In genomic region chr6:11755725-11756124, GRCh38 we compare ENCODE assay signal across 23 cellular contexts. TPM values are rescaled to one million over a fixed set of nuclear protein-coding genes. Genes with fewer than 3 reads are reported as not detected.
A peak's percentile ranks its signal among the peaks of the same experiment; 100 is the strongest.
DNase-seq lines count a peak whose midpoint lies in the region; ATAC-seq, FAIRE-seq and TF ChIP-seq lines count a peak whose summit lies in the region.
"Had no signal": no experiment of that assay in that cellular context is flagged by ENCODE, and none has a peak within 500 bp of the region (broad histone marks: within the 10 kb centered on the region; RNA-seq: fewer than 3 reads in every experiment).

No MANE protein-coding gene starts in this region.

- H3K36me3 Mint-ChIP-seq in GM23338 (ENCODE audit: low read depth) = no peaks in the 10 kb centered on the region
- H3K36me3 Mint-ChIP-seq: CD8-positive, alpha-beta T cell had no signal

- DNase-seq in GM23338 (ENCODE audit: low spot score) = no peak
- peak; percentile 29 for DNase-seq in fibroblast of gingiva (ENCODE audit: low read depth)
- DNase-seq in suprapubic skin (ENCODE audit: low spot score in 2 of 2) = no peak
- no peak for DNase-seq in small intestine
- no peak for DNase-seq in NCI-H1417 (lab: John Stamatoyannopoulos, UW)
- no peak for DNase-seq in OCI-M1 (lab: John Stamatoyannopoulos, UW)
- DNase-seq: CD8-positive, alpha-beta T cell; COR-L47; DMS153; DMS79 treated with DMSO at 0.1 percent for 48 hours; EL; GOT3; H9 had no signal

- H3K27ac Mint-ChIP-seq in GM23338 = no peak overlapping the region
- H3K27ac Mint-ChIP-seq: CD14-positive monocyte; CD8-positive, alpha-beta T cell; H9 had no signal

- no peaks in the 10 kb centered on the region for H3K4me1 ChIP-seq in GM23338 (ENCODE audit: insufficient read depth)
- peaks cover 0 to 4% of the 10 kb centered on the region in 2 donors for H3K4me1 ChIP-seq in muscle layer of duodenum (ENCODE audit: control insufficient read depth in 1 of 2, insufficient read depth in 2 of 2, low read length in 2 of 2)
- H3K4me1 ChIP-seq in suprapubic skin = peaks cover 23% of the 10 kb centered on the region
- H3K4me1 ChIP-seq in small intestine (ENCODE audit: control insufficient read depth in 2 of 2, insufficient read depth in 1 of 2, low read depth in 1 of 2, low read length in 1 of 2) = peaks cover 4 to 11% of the 10 kb centered on the region in 2 donors

- peaks cover 4% of the 10 kb centered on the region for H3K27me3 Mint-ChIP-seq in GM23338 (ENCODE audit: insufficient read depth, low read depth, poor library complexity)

- H3K4me2 ChIP-seq in GM23338 = no peak overlapping the region

- H3K4me1 Mint-ChIP-seq in GM23338 = peaks cover 13% of the 10 kb centered on the region

- ATAC-seq in GM23338 = no peak
- no peak for ATAC-seq in GM19351 (IDR thresholded peaks at IDR 0.05; ENCODE audit: unreplicated experiment)
- ATAC-seq: CD8-positive, alpha-beta T cell; HepG2 had no signal

- no peaks in the 10 kb centered on the region for H3F3A ChIP-seq in GM23338 (replicated peaks; ENCODE audit: low read depth)

- TF ChIP-seq EP300 in suprapubic skin (IDR thresholded peaks at IDR 0.05) = no peak

- WGBS in suprapubic skin = 55% methylated on average over 1 of the region's 1 CpG
- WGBS in small intestine, 3 donors = 30 to 73% (median 56%) methylated on average over 1 of the region's 1 CpG

- H3K79me2 ChIP-seq in GM23338 (replicated peaks; ENCODE audit: insufficient read depth) = no peaks in the 10 kb centered on the region

- H2AFZ ChIP-seq in GM23338 = 0 out of 2 replicates have a peak overlapping the region, but pooled peaks have one; percentile 7

- H3K27ac ChIP-seq in GM23338 (ENCODE audit: low read depth) (no peak overlapping the region), muscle layer of duodenum (ENCODE audit: low read length) (peak overlapping the region; percentile 4), suprapubic skin (peak overlapping the region; percentile 80), small intestine (ENCODE audit: low read depth in 1 of 2, low read length in 1 of 2) (no peak overlapping the region)

- H3K27me3 ChIP-seq in GM23338 (ENCODE audit: insufficient read depth) = no peaks in the 10 kb centered on the region
- no peaks in the 10 kb centered on the region for H3K27me3 ChIP-seq in muscle layer of duodenum (ENCODE audit: low read depth, low read length)
- no peaks in the 10 kb centered on the region for H3K27me3 ChIP-seq in suprapubic skin
- no peaks in the 10 kb centered on the region for H3K27me3 ChIP-seq in small intestine (ENCODE audit: control insufficient read depth in 2 of 2, insufficient read depth in 2 of 2, low read length in 2 of 2)

- H3K4me3 Mint-ChIP-seq in GM23338 = no peak overlapping the region
- H3K4me3 Mint-ChIP-seq: CD14-positive monocyte; CD8-positive, alpha-beta T cell; H9 had no signal

- FAIRE-seq in small intestine (lab: Jason Lieb, UNC) = no peak
- FAIRE-seq: A204.1, D721Med, G401.6, GM12891, GM19239, HepG2, HTR-8/SVneo had no signal

- no peak for TF ChIP-seq POLR2A in suprapubic skin (IDR thresholded peaks at IDR 0.05)

- H3K36me3 ChIP-seq in GM23338 (ENCODE audit: insufficient read depth) (no peaks in the 10 kb centered on the region), muscle layer of duodenum (ENCODE audit: control insufficient read depth in 1 of 2, insufficient read depth in 2 of 2, low read length in 2 of 2) (no peaks in the 10 kb centered on the region), suprapubic skin (no peaks in the 10 kb centered on the region), small intestine (ENCODE audit: control insufficient read depth in 2 of 2, insufficient read depth in 2 of 2, low read length in 2 of 2) (peaks cover 0 to 3% of the 10 kb centered on the region in 2 donors)

- H3K9me2 ChIP-seq in GM23338 (ENCODE audit: insufficient read depth) = no peaks in the 10 kb centered on the region

- H3K9me3 Mint-ChIP-seq in GM23338 = no peaks in the 10 kb centered on the region
- H3K9me3 Mint-ChIP-seq: CD8-positive, alpha-beta T cell had no signal

- H3K9me3 ChIP-seq in muscle layer of duodenum (ENCODE audit: control insufficient read depth in 1 of 2, low read length in 2 of 2) = no peaks in the 10 kb centered on the region
- no peaks in the 10 kb centered on the region for H3K9me3 ChIP-seq in suprapubic skin
- H3K9me3 ChIP-seq in small intestine (ENCODE audit: control insufficient read depth, low read depth) = no peaks in the 10 kb centered on the region

- H4K20me1 ChIP-seq in GM23338 (replicated peaks; ENCODE audit: insufficient read depth) = no peaks in the 10 kb centered on the region

- H3K4me3 ChIP-seq in GM23338 (no peak overlapping the region), muscle layer of duodenum (ENCODE audit: low read depth in 1 of 2, low read length in 2 of 2) (no peak overlapping the region), suprapubic skin (no peak overlapping the region), small intestine (ENCODE audit: low read depth in 1 of 2, low read length in 2 of 2) (no peak overlapping the region)

- no peak for TF ChIP-seq CTCF in GM23338 (conservative IDR thresholded peaks at IDR 0.05; ENCODE audit: low read depth in 2 of 2)
- TF ChIP-seq CTCF in suprapubic skin (IDR thresholded peaks at IDR 0.05) = no peak

TF ChIP-seq in GM23338, 12 proteins besides CTCF, POLR2A, EP300 and RAD21:
- TF ChIP-seq STAT1 (IDR thresholded peaks at IDR 0.05; ENCODE audit: unreplicated experiment) (no peak), ZNF331 (CRISPR knock-in tag; IDR thresholded peaks at IDR 0.05; ENCODE audit: low read depth) (no peak), ZNF114 (CRISPR knock-in tag; IDR thresholded peaks at IDR 0.05) (no peak)
TF ChIP-seq in GM23338: peak in this region for 0.

RNA-seq across cellular contexts. Expression of gene ADTRP, which starts 22.9 kb away (rescaled TPM):
- total RNA-seq in GM23338 (2014; rRNA removed; shearing (Covaris generic)) = not detected in 2 replicates
- polyA plus RNA-seq in GM23338 (2016; fragmentation: Nextera tagmentation; extraction: Ambion mirVana) (not detected in 2 replicates), small intestine (10 to 100 TPM; 53.5 to 73.4 (median 64.9) TPM)
- total RNA-seq in suprapubic skin = 10 to 100 TPM; 19.6 to 39.5 (median 26.2) TPM
- total RNA-seq: H9, HepG2 had no signal
- polyA plus RNA-seq: HepG2 had no signal

Comparison
In these comparisons a context has a peak if more than half of its experiments do, and no peak if none do; other contexts are left out.
1. H3K27ac ChIP-seq: peak in muscle layer of duodenum (single experiment) and suprapubic skin (single experiment); none in GM23338 (single experiment) and small intestine (0 of 2).
2. RNA of gene ADTRP, which starts 22.9 kb away (total RNA-seq): 19.6 to 39.5 TPM in suprapubic skin; not detected in GM23338; every median in the first group is over 10 times any median in the second.